In the genomic region with DNA sequence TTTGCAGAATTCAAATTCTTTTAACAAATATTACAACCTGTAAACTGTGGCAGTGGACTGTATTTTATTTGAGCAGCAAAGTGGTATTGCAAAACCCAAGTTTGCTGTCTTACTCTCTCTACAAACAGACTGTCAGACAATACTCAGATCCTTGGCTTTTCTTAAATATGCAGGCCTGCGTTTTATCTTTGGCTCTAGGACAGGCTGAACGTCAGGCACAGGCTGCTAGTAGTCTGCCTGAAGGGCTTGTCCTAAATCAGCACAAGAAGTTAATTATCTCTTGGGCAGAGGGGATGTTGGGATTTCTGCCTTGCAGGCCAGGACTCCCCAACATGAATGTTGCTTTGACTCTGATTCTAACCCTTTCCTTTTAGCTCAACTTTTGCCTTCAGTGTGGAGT, we compare ENCODE assay signal across 1 cellular context.
A peak's percentile ranks its signal among the peaks of the same experiment; 100 is the strongest.
TF ChIP-seq lines count a peak whose summit lies in the region.

No MANE protein-coding gene starts in this region.

TF ChIP-seq in SK-N-SH, 30 proteins besides CTCF, POLR2A, EP300 and RAD21 (continued from another document):
- TF ChIP-seq, protein P1, sequence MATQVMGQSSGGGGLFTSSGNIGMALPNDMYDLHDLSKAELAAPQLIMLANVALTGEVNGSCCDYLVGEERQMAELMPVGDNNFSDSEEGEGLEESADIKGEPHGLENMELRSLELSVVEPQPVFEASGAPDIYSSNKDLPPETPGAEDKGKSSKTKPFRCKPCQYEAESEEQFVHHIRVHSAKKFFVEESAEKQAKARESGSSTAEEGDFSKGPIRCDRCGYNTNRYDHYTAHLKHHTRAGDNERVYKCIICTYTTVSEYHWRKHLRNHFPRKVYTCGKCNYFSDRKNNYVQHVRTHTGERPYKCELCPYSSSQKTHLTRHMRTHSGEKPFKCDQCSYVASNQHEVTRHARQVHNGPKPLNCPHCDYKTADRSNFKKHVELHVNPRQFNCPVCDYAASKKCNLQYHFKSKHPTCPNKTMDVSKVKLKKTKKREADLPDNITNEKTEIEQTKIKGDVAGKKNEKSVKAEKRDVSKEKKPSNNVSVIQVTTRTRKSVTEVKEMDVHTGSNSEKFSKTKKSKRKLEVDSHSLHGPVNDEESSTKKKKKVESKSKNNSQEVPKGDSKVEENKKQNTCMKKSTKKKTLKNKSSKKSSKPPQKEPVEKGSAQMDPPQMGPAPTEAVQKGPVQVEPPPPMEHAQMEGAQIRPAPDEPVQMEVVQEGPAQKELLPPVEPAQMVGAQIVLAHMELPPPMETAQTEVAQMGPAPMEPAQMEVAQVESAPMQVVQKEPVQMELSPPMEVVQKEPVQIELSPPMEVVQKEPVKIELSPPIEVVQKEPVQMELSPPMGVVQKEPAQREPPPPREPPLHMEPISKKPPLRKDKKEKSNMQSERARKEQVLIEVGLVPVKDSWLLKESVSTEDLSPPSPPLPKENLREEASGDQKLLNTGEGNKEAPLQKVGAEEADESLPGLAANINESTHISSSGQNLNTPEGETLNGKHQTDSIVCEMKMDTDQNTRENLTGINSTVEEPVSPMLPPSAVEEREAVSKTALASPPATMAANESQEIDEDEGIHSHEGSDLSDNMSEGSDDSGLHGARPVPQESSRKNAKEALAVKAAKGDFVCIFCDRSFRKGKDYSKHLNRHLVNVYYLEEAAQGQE (IDR thresholded peaks at IDR 0.05; ENCODE audit: low read depth, low read length) = no peak
- TF ChIP-seq, protein P2, sequence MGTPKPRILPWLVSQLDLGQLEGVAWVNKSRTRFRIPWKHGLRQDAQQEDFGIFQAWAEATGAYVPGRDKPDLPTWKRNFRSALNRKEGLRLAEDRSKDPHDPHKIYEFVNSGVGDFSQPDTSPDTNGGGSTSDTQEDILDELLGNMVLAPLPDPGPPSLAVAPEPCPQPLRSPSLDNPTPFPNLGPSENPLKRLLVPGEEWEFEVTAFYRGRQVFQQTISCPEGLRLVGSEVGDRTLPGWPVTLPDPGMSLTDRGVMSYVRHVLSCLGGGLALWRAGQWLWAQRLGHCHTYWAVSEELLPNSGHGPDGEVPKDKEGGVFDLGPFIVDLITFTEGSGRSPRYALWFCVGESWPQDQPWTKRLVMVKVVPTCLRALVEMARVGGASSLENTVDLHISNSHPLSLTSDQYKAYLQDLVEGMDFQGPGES (IDR thresholded peaks at IDR 0.05; ENCODE audit: low read depth, low read length) = no peak
- TF ChIP-seq SMC3 (IDR thresholded peaks at IDR 0.05; ENCODE audit: low read depth, low read length) (no peak; the same call in 1 of the 2 replicates), MAX (IDR thresholded peaks at IDR 0.05; ENCODE audit: low read depth) (no peak), TCF12 (IDR thresholded peaks at IDR 0.05) (peak; percentile 68), RXRA (IDR thresholded peaks at IDR 0.05; ENCODE audit: borderline replicate concordance, low read depth) (no peak), NFIC (IDR thresholded peaks at IDR 0.05; ENCODE audit: borderline replicate concordance) (no peak), NRF1 (IDR thresholded peaks at IDR 0.05; ENCODE audit: low read depth, low read length) (no peak), SIN3A (IDR thresholded peaks at IDR 0.05; ENCODE audit: borderline replicate concordance, low read depth, low read length) (no peak), MEF2A (IDR thresholded peaks at IDR 0.05; ENCODE audit: borderline replicate concordance, low read depth) (no peak), MXI1 (IDR thresholded peaks at IDR 0.05; ENCODE audit: low read depth, low read length) (no peak), POLR2AphosphoS5 (IDR thresholded peaks at IDR 0.05; ENCODE audit: low read depth, low read length) (peak; percentile 39; the same call in 1 of the 2 replicates), GATA2 (CRISPR knock-in tag; IDR thresholded peaks at IDR 0.05) (peak; percentile 55; the same call in 1 of the 2 replicates)
